In genomic region chr17:42184717-42185496, GRCh38 we compare ENCODE assay signal across 8 cellular contexts. TPM values are rescaled to one million over a fixed set of nuclear protein-coding genes. Genes with fewer than 3 reads are reported as not detected.
DNase-seq lines count a peak whose midpoint lies in the region; ATAC-seq and TF ChIP-seq lines count a peak whose summit lies in the region.

HCRT (minus strand) TSS chr17:42185452; CDS start chr17:42185365, 87 bp downstream.

- H2AFZ ChIP-seq in HCT116 (ENCODE audit: low read depth, low read length, poor library complexity, severe bottlenecking): peak within 1 kb of the TSS; percentile 63

- intact Hi-C loops in HCT116 (cut with micrococcal nuclease) (no loop called here), posterior vena cava (cut with DNase I) (no loop called here)

- TF ChIP-seq POLR2A in HCT116 (IDR thresholded peaks at IDR 0.05; ENCODE audit: borderline replicate concordance, extremely low read depth, insufficient read depth, insufficient read length): no peak

- TF ChIP-seq RAD21 in HCT116 (IDR thresholded peaks at IDR 0.05; ENCODE audit: low read depth): no peak

- H3K36me3 ChIP-seq in HCT116 (ENCODE audit: control insufficient read depth in 1 of 2, insufficient read depth in 2 of 2, low read length in 2 of 2) (no peaks in the 10 kb centered on the region), mucosa of stomach (ENCODE audit: control insufficient read depth, insufficient read depth, low read length) (no peaks in the 10 kb centered on the region)

- POLR2A ChIA-PET in AG04449 (lab: Yijun Ruan, JAX) (no interaction called here), HCT116 (lab: Charles Lee) (no interaction called here)

- RAD21 ChIA-PET in HCT116 (lab: Charles Lee; ENCODE audit: low non-redundant PET in 1 of 2, low total read pairs in 2 of 2, uncharacterized antibody in 2 of 2, unreplicated experiment in 2 of 2): no interaction called here

- H3K4me3 ChIP-seq in AG04449 (ENCODE audit: low read depth, low read length): peak within 1 kb of the TSS; percentile 48
- H3K4me3 ChIP-seq in HCT116 (replicated peaks in 1 of 2; ENCODE audit: low read depth in 1 of 2, low read length in 2 of 2): no peak within 1 kb of the TSS
- H3K4me3 ChIP-seq in mucosa of stomach (ENCODE audit: low read length): no peak within 1 kb of the TSS

- H4K20me1 ChIP-seq in HCT116 (ENCODE audit: insufficient read depth): no peaks in the 10 kb centered on the region

- CTCF ChIA-PET in AG04449 (lab: Yijun Ruan, JAX) (interaction anchor here (0.6 to 4.3 kb wide), 17 partner anchors 10 to 351 kb away, joined by 3 to 44 read pairs (median 4); partner anchors contain the start of genes GHDC, NAGLU and NKIRAS2), HCT116 (lab: Charles Lee) (interaction anchor here (0.8 to 1.6 kb wide), 4 partner anchors 9 to 37 kb away, joined by 3 to 4 read pairs (median 4); partner anchors contain the start of gene GHDC)

- no TSS peak for BruUV-seq in HCT116 (replicated peaks; lab: Mats Ljungman, UMichigan)

- H3K27ac ChIP-seq in HCT116 (ENCODE audit: low read depth, low read length) (no peak within 1 kb of the TSS), angular gyrus (ENCODE audit: low read depth, low read length) (peak within 1 kb of the TSS; percentile 63)

- peak within 1 kb of the TSS; percentile 95 for H3K4me2 ChIP-seq in HCT116 (ENCODE audit: low read length)

- ATAC-seq in HCT116: no peak
- no peak for ATAC-seq in GM19328 (IDR thresholded peaks at IDR 0.05; ENCODE audit: unreplicated experiment)

- no peaks in the 10 kb centered on the region for H3K9me3 ChIP-seq in HCT116 (ENCODE audit: control insufficient read depth in 1 of 2, insufficient read depth in 1 of 2, low read depth in 1 of 2, low read length in 2 of 2)
- H3K9me3 ChIP-seq in mucosa of stomach (ENCODE audit: control insufficient read depth, low read length): no peaks in the 10 kb centered on the region

- no peaks in the 10 kb centered on the region for H3K79me2 ChIP-seq in HCT116 (ENCODE audit: insufficient read depth, low read length)

- H3K9ac ChIP-seq in HCT116 (ENCODE audit: low read length) (no peak within 1 kb of the TSS), mucosa of stomach (ENCODE audit: low read length) (peak within 1 kb of the TSS; percentile 5)

- DNase-seq in AG04449 (ENCODE audit: low read depth, low spot score) (no peak), HCT116 (ENCODE audit: low read depth, low spot score) (no peak), iPS-NIHi11 (ENCODE audit: low spot score) (no peak), NAMALWA (ENCODE audit: low spot score) (no peak), posterior vena cava (ENCODE audit: low spot score) (no peak)

- H3K4me1 ChIP-seq in HCT116 (ENCODE audit: control insufficient read depth in 1 of 2, insufficient read depth in 2 of 2, low read length in 2 of 2): peaks cover 14 to 27% of the 10 kb centered on the region in 2 experiments
- H3K4me1 ChIP-seq in mucosa of stomach (ENCODE audit: control insufficient read depth, insufficient read depth, low read length): peaks cover 45% of the 10 kb centered on the region

- H3K27me3 ChIP-seq in HCT116 (ENCODE audit: insufficient read depth, low read length) (no peaks in the 10 kb centered on the region), mucosa of stomach (ENCODE audit: control insufficient read depth, insufficient read depth, low read length) (peaks cover 21% of the 10 kb centered on the region)

- no peaks in the 10 kb centered on the region for H3K9me2 ChIP-seq in HCT116 (ENCODE audit: insufficient read depth)

- TF ChIP-seq CTCF in AG04449 (IDR thresholded peaks at IDR 0.05; ENCODE audit: insufficient read depth, low read length, missing control alignments) (no peak), HCT116 (IDR thresholded peaks at IDR 0.05 in 2 of 3, conservative IDR thresholded peaks at IDR 0.05 in 1 of 3; ENCODE audit: borderline replicate concordance in 1 of 3, insufficient read depth in 1 of 3, low read depth in 2 of 3, low read length in 2 of 3) (no peak)

TF ChIP-seq in HCT116, 20 proteins besides CTCF, POLR2A, EP300 and RAD21:
- no peak for TF ChIP-seq ELF1 (IDR thresholded peaks at IDR 0.05; ENCODE audit: borderline replicate concordance, low read depth)
- no peak for TF ChIP-seq MAX (IDR thresholded peaks at IDR 0.05)
- TF ChIP-seq JUND (IDR thresholded peaks at IDR 0.05): no peak
- TF ChIP-seq REST (IDR thresholded peaks at IDR 0.05; ENCODE audit: low read depth): no peak
- TF ChIP-seq EZH2 (IDR thresholded peaks at IDR 0.05): no peak
- TF ChIP-seq SIN3A (IDR thresholded peaks at IDR 0.05; ENCODE audit: low read depth): no peak
- no peak for TF ChIP-seq EZH2phosphoT487 (IDR thresholded peaks at IDR 0.05; ENCODE audit: borderline replicate concordance)
- TF ChIP-seq SRF (IDR thresholded peaks at IDR 0.05; ENCODE audit: low read depth): no peak
- TF ChIP-seq EGR1 (IDR thresholded peaks at IDR 0.05; ENCODE audit: low read depth): no peak
- no peak for TF ChIP-seq TCF7L2 (IDR thresholded peaks at IDR 0.05; ENCODE audit: borderline replicate concordance, extremely low read depth, insufficient read depth, insufficient read length)
- no peak for TF ChIP-seq YY1 (IDR thresholded peaks at IDR 0.05; ENCODE audit: extremely low read depth, insufficient replicate concordance, low read depth, low read length)
- no peak for TF ChIP-seq CBX3 (IDR thresholded peaks at IDR 0.05; ENCODE audit: low read depth)
- no peak for TF ChIP-seq ZFX (IDR thresholded peaks at IDR 0.05)
- TF ChIP-seq FOSL1 (IDR thresholded peaks at IDR 0.05; ENCODE audit: low read depth): no peak

RNA-seq across cellular contexts. Expression of gene HCRT, which starts in this region (rescaled TPM):
- not detected for total RNA-seq in HCT116 (2021; ENCODE audit: unreplicated experiment)
- polyA plus RNA-seq in HCT116 (2012): not detected in 2 replicates
- total RNA-seq in posterior vena cava: not detected
